Comparison of ENCODE assay signal across 22 cellular contexts in genomic region chr2:20702563-20702962, GRCh38. TPM values are rescaled to one million over a fixed set of nuclear protein-coding genes. Genes with fewer than 3 reads are reported as not detected.
"Had no signal": no experiment of that assay in that cellular context is flagged by ENCODE, and none has a peak within 500 bp of the region (broad histone marks: within the 10 kb centered on the region; RNA-seq: fewer than 3 reads in every experiment).

No MANE protein-coding gene starts in this region.

- FAIRE-seq: kidney had no signal

- H3K4me3 ChIP-seq: ascending aorta, coronary artery, left ventricle myocardium inferior, mucosa of descending colon, smooth muscle cell had no signal

- H3K9me3 ChIP-seq: ascending aorta, left ventricle myocardium inferior, mucosa of descending colon had no signal

- H3K9me3 Mint-ChIP-seq: activated naive CD8-positive, alpha-beta T cell treated with anti-CD3 and anti-CD28 coated beads, Interleukin-2, amount 10 ng/mL, durations not matched to agents 7 days and 5 days; activated T-helper 1 cell treated with anti-CD3 and anti-CD28 coated beads, Interleukin-12 subunit alpha, Interleukin-12 subunit beta, Interleukin-2, Interleukin-4 antibody, amounts not matched to agents 30 ng/mL and 10 ng/mL and 1 ng/mL, durations not matched to agents 14 hours and 24 hours and 36 hours; naive thymus-derived CD4-positive, alpha-beta T cell; type B pancreatic cell had no signal

- H3K27ac Mint-ChIP-seq: activated naive CD8-positive, alpha-beta T cell treated with anti-CD3 and anti-CD28 coated beads, Interleukin-2, amount 10 ng/mL, durations not matched to agents 7 days and 5 days; activated T-helper 1 cell treated with anti-CD3 and anti-CD28 coated beads, Interleukin-12 subunit alpha, Interleukin-12 subunit beta, Interleukin-2, Interleukin-4 antibody, amounts not matched to agents 30 ng/mL and 10 ng/mL and 1 ng/mL, durations not matched to agents 14 hours and 24 hours and 36 hours; type B pancreatic cell had no signal

- ATAC-seq: mucosa of descending colon; naive thymus-derived CD4-positive, alpha-beta T cell; right cardiac atrium had no signal

- H3K27ac ChIP-seq: ascending aorta, coronary artery, left ventricle myocardium inferior had no signal

- H3K36me3 ChIP-seq: ascending aorta, left ventricle myocardium inferior had no signal

- DNase-seq: activated CD4-positive, CD25-positive, alpha-beta regulatory T cell treated with anti-CD3 and anti-CD28 coated beads, Interleukin-2, amount 50 U/mL, for 72 hours; activated naive CD4-positive, alpha-beta T cell; activated naive CD8-positive, alpha-beta T cell treated with anti-CD3 and anti-CD28 coated beads, Interleukin-2, amount 10 ng/mL, durations not matched to agents 7 days and 5 days; caudate nucleus; hippocampal formation; kidney; left ventricle myocardium inferior; mucosa of descending colon; naive thymus-derived CD4-positive, alpha-beta T cell; nucleus accumbens; right cardiac atrium; stimulated activated CD4-positive, alpha-beta T cell treated with anti-CD3 and anti-CD28 coated beads, Interleukin-4, amount 100 ng/mL, for 4 hours; stimulated activated CD8-positive, alpha-beta memory T cell treated with anti-CD3 and anti-CD28 coated beads, Interleukin-4, amount 100 ng/mL, for 48 hours; stimulated activated naive CD4-positive, alpha-beta T cell treated with Interleukin-2 at 50 U/mL for 16 hours; substantia nigra; T-helper 1 cell had no signal

- H3K27me3 ChIP-seq: ascending aorta had no signal

- H3K4me3 Mint-ChIP-seq: activated naive CD8-positive, alpha-beta T cell treated with anti-CD3 and anti-CD28 coated beads, Interleukin-2, amount 10 ng/mL, durations not matched to agents 7 days and 5 days; activated T-helper 1 cell treated with anti-CD3 and anti-CD28 coated beads, Interleukin-12 subunit alpha, Interleukin-12 subunit beta, Interleukin-2, Interleukin-4 antibody, amounts not matched to agents 30 ng/mL and 10 ng/mL and 1 ng/mL, durations not matched to agents 14 hours and 24 hours and 36 hours; naive thymus-derived CD4-positive, alpha-beta T cell; type B pancreatic cell had no signal

- H3K27me3 Mint-ChIP-seq: activated naive CD8-positive, alpha-beta T cell treated with anti-CD3 and anti-CD28 coated beads, Interleukin-2, amount 10 ng/mL, durations not matched to agents 7 days and 5 days; naive thymus-derived CD4-positive, alpha-beta T cell; type B pancreatic cell had no signal

RNA-seq across cellular contexts. Expression of gene GDF7, which starts 35.6 kb away (rescaled TPM):
- total RNA-seq: activated CD8-positive, alpha-beta memory T cell treated with anti-CD3 and anti-CD28 coated beads for 36 hours; activated naive CD8-positive, alpha-beta T cell treated with anti-CD3 and anti-CD28 coated beads, Interleukin-2, amount 10 ng/mL, durations not matched to agents 7 days and 5 days had no signal
